Comparison of ENCODE assay signal across 1 cellular context in genomic region chr11:11871991-11872401, GRCh38.
TF ChIP-seq lines count a peak whose summit lies in the region.

No MANE protein-coding gene starts in this region.

TF ChIP-seq in GM23338, 12 proteins besides CTCF, POLR2A, EP300 and RAD21 (continued from another document):
- no peak for TF ChIP-seq ZNF462 (CRISPR knock-in tag; IDR thresholded peaks at IDR 0.05)
- TF ChIP-seq ZNF331 (CRISPR knock-in tag; IDR thresholded peaks at IDR 0.05; ENCODE audit: low read depth): no peak
- TF ChIP-seq, protein P1, sequence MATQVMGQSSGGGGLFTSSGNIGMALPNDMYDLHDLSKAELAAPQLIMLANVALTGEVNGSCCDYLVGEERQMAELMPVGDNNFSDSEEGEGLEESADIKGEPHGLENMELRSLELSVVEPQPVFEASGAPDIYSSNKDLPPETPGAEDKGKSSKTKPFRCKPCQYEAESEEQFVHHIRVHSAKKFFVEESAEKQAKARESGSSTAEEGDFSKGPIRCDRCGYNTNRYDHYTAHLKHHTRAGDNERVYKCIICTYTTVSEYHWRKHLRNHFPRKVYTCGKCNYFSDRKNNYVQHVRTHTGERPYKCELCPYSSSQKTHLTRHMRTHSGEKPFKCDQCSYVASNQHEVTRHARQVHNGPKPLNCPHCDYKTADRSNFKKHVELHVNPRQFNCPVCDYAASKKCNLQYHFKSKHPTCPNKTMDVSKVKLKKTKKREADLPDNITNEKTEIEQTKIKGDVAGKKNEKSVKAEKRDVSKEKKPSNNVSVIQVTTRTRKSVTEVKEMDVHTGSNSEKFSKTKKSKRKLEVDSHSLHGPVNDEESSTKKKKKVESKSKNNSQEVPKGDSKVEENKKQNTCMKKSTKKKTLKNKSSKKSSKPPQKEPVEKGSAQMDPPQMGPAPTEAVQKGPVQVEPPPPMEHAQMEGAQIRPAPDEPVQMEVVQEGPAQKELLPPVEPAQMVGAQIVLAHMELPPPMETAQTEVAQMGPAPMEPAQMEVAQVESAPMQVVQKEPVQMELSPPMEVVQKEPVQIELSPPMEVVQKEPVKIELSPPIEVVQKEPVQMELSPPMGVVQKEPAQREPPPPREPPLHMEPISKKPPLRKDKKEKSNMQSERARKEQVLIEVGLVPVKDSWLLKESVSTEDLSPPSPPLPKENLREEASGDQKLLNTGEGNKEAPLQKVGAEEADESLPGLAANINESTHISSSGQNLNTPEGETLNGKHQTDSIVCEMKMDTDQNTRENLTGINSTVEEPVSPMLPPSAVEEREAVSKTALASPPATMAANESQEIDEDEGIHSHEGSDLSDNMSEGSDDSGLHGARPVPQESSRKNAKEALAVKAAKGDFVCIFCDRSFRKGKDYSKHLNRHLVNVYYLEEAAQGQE (IDR thresholded peaks at IDR 0.05; ENCODE audit: unreplicated experiment): no peak
- no peak for TF ChIP-seq CREB1 (CRISPR knock-in tag; IDR thresholded peaks at IDR 0.05; ENCODE audit: low read depth)
- no peak for TF ChIP-seq EZH2 (IDR thresholded peaks at IDR 0.05; ENCODE audit: low read depth, unreplicated experiment)
- no peak for TF ChIP-seq ZNF114 (CRISPR knock-in tag; IDR thresholded peaks at IDR 0.05)
- no peak for TF ChIP-seq EZH2phosphoT487 (IDR thresholded peaks at IDR 0.05; ENCODE audit: unreplicated experiment)
- TF ChIP-seq STAT1 (IDR thresholded peaks at IDR 0.05; ENCODE audit: unreplicated experiment): no peak
- TF ChIP-seq NANOG (IDR thresholded peaks at IDR 0.05; ENCODE audit: borderline replicate concordance): no peak
- no peak for TF ChIP-seq JUNB (IDR thresholded peaks at IDR 0.05; ENCODE audit: unreplicated experiment)
